14 cellular contexts compared by ENCODE assay signal in genomic region chr2:239881561-239882320, GRCh38.
A peak's percentile ranks its signal among the peaks of the same experiment; 100 is the strongest.
DNase-seq lines count a peak whose midpoint lies in the region; ATAC-seq and TF ChIP-seq lines count a peak whose summit lies in the region.
"Had no signal": no experiment of that assay in that cellular context is flagged by ENCODE, and none has a peak within 500 bp of the region (broad histone marks: within the 10 kb centered on the region; RNA-seq: fewer than 3 reads in every experiment).

No MANE protein-coding gene starts in this region.

- intact Hi-C loops in activated CD4-positive, alpha-beta T cell treated with anti-CD3 and anti-CD28 coated beads for 36 hours (cut with DNase I, micrococcal nuclease) = loop anchor here (1.0 to 5.0 kb wide), 4 partner anchors 479 to 1511 kb away; partner anchors contain the start of gene HDAC4 (in 1 of the 2)
- intact Hi-C loops in right lobe of liver (cut with DNase I) (no loop called here), PC-3 (cut with micrococcal nuclease) (loop anchor here (1.0 kb wide), 1 partner anchor 57 kb away; no protein-coding TSS in a partner anchor)

- H3F3A ChIP-seq in PC-3 (ENCODE audit: low read length, unreplicated experiment) = no peaks in the 10 kb centered on the region

- H3K4me3 ChIP-seq in right lobe of liver = no peak overlapping the region
- H3K4me3 ChIP-seq in PC-3 (ENCODE audit: low read length) = no peak overlapping the region
- H3K4me3 ChIP-seq: dorsolateral prefrontal cortex, pancreas had no signal

- no peak for DNase-seq in activated CD4-positive, alpha-beta T cell treated with anti-CD3 and anti-CD28 coated beads for 36 hours
- DNase-seq in activated CD4-positive, alpha-beta T cell treated with anti-CD3 and anti-CD28 coated beads, Interleukin-2, amount 10 ng/mL, durations not matched to agents 7 days and 5 days = no peak
- no peak for DNase-seq in chondrocyte (ENCODE audit: low spot score)
- DNase-seq in right lobe of liver = peak in 1 of 3 donors; percentile 44
- DNase-seq in type B pancreatic cell (ENCODE audit: extremely low spot score, unreplicated experiment) = peak; percentile 62
- no peak for DNase-seq in PC-3
- DNase-seq in anterior cingulate cortex (lab: John Stamatoyannopoulos, UW) = no peak
- DNase-seq: HCEC 1CT, NCI-H146 had no signal

- peaks cover 12% of the 10 kb centered on the region for H3K9me3 Mint-ChIP-seq in activated CD4-positive, alpha-beta T cell treated with anti-CD3 and anti-CD28 coated beads for 36 hours (ENCODE audit: low read depth)
- H3K9me3 Mint-ChIP-seq in activated CD4-positive, alpha-beta T cell treated with anti-CD3 and anti-CD28 coated beads, Interleukin-2, amount 10 ng/mL, durations not matched to agents 7 days and 5 days = peaks cover 20% of the 10 kb centered on the region
- peaks cover 25% of the 10 kb centered on the region for H3K9me3 Mint-ChIP-seq in chondrocyte (ENCODE audit: low read depth)
- peaks cover 6% of the 10 kb centered on the region for H3K9me3 Mint-ChIP-seq in type B pancreatic cell

- no peaks in the 10 kb centered on the region for H3K9me3 ChIP-seq in right lobe of liver
- peaks cover 10% of the 10 kb centered on the region for H3K9me3 ChIP-seq in PC-3 (ENCODE audit: low read length)

- POLR2A ChIA-PET in activated CD4-positive, alpha-beta T cell treated with anti-CD3 and anti-CD28 coated beads for 36 hours (lab: Charles Lee) = no interaction called here
- POLR2A ChIA-PET in activated CD4-positive, alpha-beta T cell treated with anti-CD3 and anti-CD28 coated beads, Interleukin-2, amount 10 ng/mL, durations not matched to agents 7 days and 5 days (lab: Charles Lee) = no interaction called here
- POLR2A ChIA-PET in PC-3 (lab: Charles Lee; ENCODE audit: unreplicated experiment) = no interaction called here

- H3K27me3 Mint-ChIP-seq in activated CD4-positive, alpha-beta T cell treated with anti-CD3 and anti-CD28 coated beads for 36 hours = no peaks in the 10 kb centered on the region
- peaks cover 15% of the 10 kb centered on the region for H3K27me3 Mint-ChIP-seq in activated CD4-positive, alpha-beta T cell treated with anti-CD3 and anti-CD28 coated beads, Interleukin-2, amount 10 ng/mL, durations not matched to agents 7 days and 5 days
- H3K27me3 Mint-ChIP-seq in chondrocyte (ENCODE audit: low read depth) = peaks cover 4% of the 10 kb centered on the region
- peaks cover 15% of the 10 kb centered on the region for H3K27me3 Mint-ChIP-seq in type B pancreatic cell

- no peak overlapping the region for H3K27ac Mint-ChIP-seq in activated CD4-positive, alpha-beta T cell treated with anti-CD3 and anti-CD28 coated beads for 36 hours
- H3K27ac Mint-ChIP-seq in activated CD4-positive, alpha-beta T cell treated with anti-CD3 and anti-CD28 coated beads, Interleukin-2, amount 10 ng/mL, durations not matched to agents 7 days and 5 days = no peak overlapping the region
- H3K27ac Mint-ChIP-seq in chondrocyte (ENCODE audit: unreplicated experiment) = peak overlapping the region; percentile 70
- H3K27ac Mint-ChIP-seq in type B pancreatic cell = no peak overlapping the region

- TF ChIP-seq CTCF in chondrocyte (IDR thresholded peaks at IDR 0.05) (no peak), right lobe of liver (IDR thresholded peaks at IDR 0.05) (no peak), type B pancreatic cell (conservative IDR thresholded peaks at IDR 0.05) (no peak), PC-3 (conservative IDR thresholded peaks at IDR 0.05; ENCODE audit: low read depth, low read length) (no peak)

- no peaks in the 10 kb centered on the region for H3K9me2 ChIP-seq in PC-3 (replicated peaks; ENCODE audit: low read length)

- H2AFZ ChIP-seq in PC-3 (ENCODE audit: low read length) = no peak overlapping the region

- CTCF ChIA-PET in activated CD4-positive, alpha-beta T cell treated with anti-CD3 and anti-CD28 coated beads for 36 hours (lab: Charles Lee) = interaction anchor here (0.7 kb wide), 1 partner anchor 360 kb away, joined by 3 read pairs; no protein-coding TSS in a partner anchor
- CTCF ChIA-PET in activated CD4-positive, alpha-beta T cell treated with anti-CD3 and anti-CD28 coated beads, Interleukin-2, amount 10 ng/mL, durations not matched to agents 7 days and 5 days (lab: Charles Lee) = interaction anchor here (0.6 to 1.3 kb wide), 3 partner anchors 18 to 147 kb away, joined by 3 to 4 read pairs (median 4); no protein-coding TSS in a partner anchor
- CTCF ChIA-PET in PC-3 (lab: Charles Lee) = no interaction called here

- H3K36me3 Mint-ChIP-seq in activated CD4-positive, alpha-beta T cell treated with anti-CD3 and anti-CD28 coated beads for 36 hours (ENCODE audit: low read depth) = peaks cover 3% of the 10 kb centered on the region
- peaks cover 7% of the 10 kb centered on the region for H3K36me3 Mint-ChIP-seq in activated CD4-positive, alpha-beta T cell treated with anti-CD3 and anti-CD28 coated beads, Interleukin-2, amount 10 ng/mL, durations not matched to agents 7 days and 5 days (ENCODE audit: low read depth)
- H3K36me3 Mint-ChIP-seq in chondrocyte (ENCODE audit: low read depth) = peaks cover 8% of the 10 kb centered on the region
- H3K36me3 Mint-ChIP-seq in type B pancreatic cell = no peaks in the 10 kb centered on the region

- H3K79me2 ChIP-seq in PC-3 (ENCODE audit: low read length) = no peaks in the 10 kb centered on the region

- BruUV-seq in PC-3 (replicated peaks; lab: Mats Ljungman, UMichigan) = no TSS peak

- TF ChIP-seq POLR2A in right lobe of liver (IDR thresholded peaks at IDR 0.05) = no peak

- H3K4me2 ChIP-seq in PC-3 (ENCODE audit: low read length) = no peak overlapping the region

- no peaks in the 10 kb centered on the region for H3K36me3 ChIP-seq in right lobe of liver
- no peaks in the 10 kb centered on the region for H3K36me3 ChIP-seq in PC-3 (ENCODE audit: low read depth, low read length)
- H3K36me3 ChIP-seq: pancreas had no signal

- H3K4me3 Mint-ChIP-seq in activated CD4-positive, alpha-beta T cell treated with anti-CD3 and anti-CD28 coated beads for 36 hours = no peak overlapping the region
- H3K4me3 Mint-ChIP-seq in activated CD4-positive, alpha-beta T cell treated with anti-CD3 and anti-CD28 coated beads, Interleukin-2, amount 10 ng/mL, durations not matched to agents 7 days and 5 days = no peak overlapping the region
- H3K4me3 Mint-ChIP-seq in chondrocyte (ENCODE audit: unreplicated experiment) = no peak overlapping the region
- H3K4me3 Mint-ChIP-seq in type B pancreatic cell = peak overlapping the region; percentile 35

- H3K9ac ChIP-seq in PC-3 (ENCODE audit: low read length) = no peak overlapping the region

- H4K20me1 ChIP-seq in PC-3 (ENCODE audit: low read length) = no peaks in the 10 kb centered on the region

- peak; percentile 23 for ATAC-seq in activated CD4-positive, alpha-beta T cell treated with anti-CD3 and anti-CD28 coated beads for 36 hours
- ATAC-seq in right lobe of liver (peak; percentile 54 to 65 (median 60)), GM19455 (IDR thresholded peaks at IDR 0.05; ENCODE audit: unreplicated experiment) (no peak), PC-3 (no peak)

- no peaks in the 10 kb centered on the region for H3K4me1 ChIP-seq in right lobe of liver
- H3K4me1 ChIP-seq in PC-3 (ENCODE audit: insufficient read depth, low read length) = no peaks in the 10 kb centered on the region
- H3K4me1 ChIP-seq: pancreas had no signal

- peaks cover 4% of the 10 kb centered on the region for H3K4me1 Mint-ChIP-seq in activated CD4-positive, alpha-beta T cell treated with anti-CD3 and anti-CD28 coated beads for 36 hours
- peaks cover 14% of the 10 kb centered on the region for H3K4me1 Mint-ChIP-seq in activated CD4-positive, alpha-beta T cell treated with anti-CD3 and anti-CD28 coated beads, Interleukin-2, amount 10 ng/mL, durations not matched to agents 7 days and 5 days
- H3K4me1 Mint-ChIP-seq in chondrocyte (ENCODE audit: low read depth) (peaks cover 17% of the 10 kb centered on the region), type B pancreatic cell (ENCODE audit: unreplicated experiment) (peaks cover 43% of the 10 kb centered on the region)

- WGBS in right lobe of liver (ENCODE audit: insufficient coverage, low coverage, low lambda C conversion rate, missing lambda C conversion rate) = 46% methylated on average over 14 of the region's 17 CpGs

- no peak overlapping the region for H3K27ac ChIP-seq in right lobe of liver
- no peak overlapping the region for H3K27ac ChIP-seq in PC-3 (ENCODE audit: low read length)
- H3K27ac ChIP-seq: 22Rv1, pancreas, VCaP had no signal

- no peaks in the 10 kb centered on the region for H3K27me3 ChIP-seq in right lobe of liver
- peaks cover 25% of the 10 kb centered on the region for H3K27me3 ChIP-seq in PC-3 (ENCODE audit: low read length)
- H3K27me3 ChIP-seq: dorsolateral prefrontal cortex, pancreas had no signal

Comparison
In these comparisons a context has a peak if more than half of its experiments do, and no peak if none do; other contexts are left out.
1. ATAC-seq: peak in activated CD4-positive, alpha-beta T cell treated with anti-CD3 and anti-CD28 coated beads for 36 hours (single experiment) and right lobe of liver (4 of 4); none in GM19455 (single experiment) and PC-3 (single experiment).
2. intact Hi-C loops: an anchor here in activated CD4-positive, alpha-beta T cell treated with anti-CD3 and anti-CD28 coated beads for 36 hours (1.0 to 5.0 kb wide) and PC-3 (1.0 kb wide); none called in right lobe of liver.